In the genomic region with DNA sequence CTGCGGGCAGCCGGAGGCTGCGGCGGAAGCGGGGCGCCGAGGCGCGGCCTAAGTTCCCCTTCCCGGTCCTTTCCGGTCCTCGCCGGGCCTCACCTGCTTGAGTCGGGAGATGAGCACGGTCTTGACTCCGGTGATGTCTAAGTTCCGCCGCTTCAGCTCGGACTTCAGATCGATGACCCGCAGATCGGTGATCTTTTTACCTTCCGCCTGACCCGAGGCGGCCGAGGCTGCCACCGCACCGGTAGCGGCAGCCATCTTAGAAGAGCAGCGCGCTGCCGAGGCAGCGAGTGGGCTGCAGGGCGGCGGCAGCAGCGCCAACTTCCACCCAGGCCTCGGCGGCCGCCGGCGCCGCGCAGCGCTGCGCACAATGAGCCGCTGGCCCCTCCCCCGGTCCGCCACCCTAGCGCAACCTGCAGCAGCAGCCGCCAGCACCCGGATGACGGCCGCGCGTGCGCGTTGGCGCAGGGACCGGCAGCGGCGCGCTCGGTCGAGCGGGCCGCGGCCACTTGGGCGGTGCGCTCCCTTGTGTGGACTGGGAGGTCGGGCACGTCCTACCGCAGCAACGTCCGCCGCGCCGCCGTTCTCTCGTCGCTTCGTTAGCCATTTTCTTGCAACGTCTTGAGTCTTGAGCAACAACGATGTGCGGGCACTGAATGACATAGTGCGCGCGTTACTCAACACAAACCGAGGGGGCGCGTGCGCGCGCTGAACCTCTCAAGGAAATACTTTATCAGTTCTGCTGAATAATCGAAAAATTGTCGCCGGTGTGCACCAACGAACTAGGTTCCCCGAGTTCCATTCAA, we compare ENCODE assay signal across 8 cellular contexts. TPM values are rescaled to one million over a fixed set of nuclear protein-coding genes. Genes with fewer than 3 reads are reported as not detected.
DNase-seq lines count a peak whose midpoint lies in the region; ATAC-seq and TF ChIP-seq lines count a peak whose summit lies in the region.

A gene (minus strand): TSS at position 369 of the 803 bp plus-strand sequence. CDS start 114 bp downstream, at position 255.

- H3K4me3 ChIP-seq in Jurkat, Clone E6-1 (ENCODE audit: low read length), result peak within 1 kb of the TSS; percentile 97
- H3K4me3 ChIP-seq in PC-3 (ENCODE audit: low read length) (peak within 1 kb of the TSS; percentile 96), epithelial cell of proximal tubule (ENCODE audit: low read depth, low read length) (peak within 1 kb of the TSS; percentile 92), mucosa of stomach (ENCODE audit: low read length) (peak within 1 kb of the TSS; percentile 91)

- peaks cover 17% of the 10 kb centered on the region for H3K4me1 ChIP-seq in PC-3 (ENCODE audit: insufficient read depth, low read length)
- peaks cover 8% of the 10 kb centered on the region for H3K4me1 ChIP-seq in mucosa of stomach (ENCODE audit: control insufficient read depth, insufficient read depth, low read length)

- peaks cover 48% of the 10 kb centered on the region for H3K79me2 ChIP-seq in PC-3 (ENCODE audit: low read length)

- H3K9ac ChIP-seq in PC-3 (ENCODE audit: low read length) (peak within 1 kb of the TSS; percentile 99), mucosa of stomach (ENCODE audit: low read length) (peak within 1 kb of the TSS; percentile 99)

- BruUV-seq in PC-3 (replicated peaks; lab: Mats Ljungman, UMichigan), result no TSS peak

- H3K27me3 ChIP-seq in PC-3 (ENCODE audit: low read length), result no peaks in the 10 kb centered on the region
- H3K27me3 ChIP-seq in mucosa of stomach (ENCODE audit: control insufficient read depth, insufficient read depth, low read length), result no peaks in the 10 kb centered on the region

- H3K36me3 ChIP-seq in PC-3 (ENCODE audit: low read depth, low read length) (peaks cover 8% of the 10 kb centered on the region; the same call in 1 of the 2 replicates), mucosa of stomach (ENCODE audit: control insufficient read depth, insufficient read depth, low read length) (no peaks in the 10 kb centered on the region)

- no peaks in the 10 kb centered on the region for H3F3A ChIP-seq in PC-3 (ENCODE audit: low read length, unreplicated experiment)

- ATAC-seq in GM21619 (IDR thresholded peaks at IDR 0.05; ENCODE audit: unreplicated experiment), result peak; percentile 84
- peak; percentile 91 for ATAC-seq in PC-3

- H3K27ac ChIP-seq in PC-3 (ENCODE audit: low read length), result peak within 1 kb of the TSS; percentile 92

- DNase-seq in DMS53 (lab: John Stamatoyannopoulos, UW) (peak; percentile 95), PC-3 (peak; percentile 90), activated T-cell treated with anti-CD3 and anti-CD28 coated beads for 48 hours (ENCODE audit: low read depth) (peak; percentile 95), epithelial cell of proximal tubule (ENCODE audit: low read depth) (peak; percentile 66)
- DNase-seq in Jurkat, Clone E6-1 (ENCODE audit: low read depth, low spot score), result peak; percentile 91
- DNase-seq in stimulated activated CD8-positive, alpha-beta memory T cell treated with anti-CD3 and anti-CD28 coated beads, Interleukin-4, amount 100 ng/mL, for 48 hours, result peak; percentile 93

- H3K9me3 ChIP-seq in PC-3 (ENCODE audit: low read length), result no peaks in the 10 kb centered on the region
- H3K9me3 ChIP-seq in mucosa of stomach (ENCODE audit: control insufficient read depth, low read length), result no peaks in the 10 kb centered on the region

- H2AFZ ChIP-seq in PC-3 (ENCODE audit: low read length), result peak within 1 kb of the TSS; percentile 90

- peaks cover 20% of the 10 kb centered on the region for H4K20me1 ChIP-seq in PC-3 (ENCODE audit: low read length)

- POLR2A ChIA-PET in PC-3 (lab: Charles Lee; ENCODE audit: unreplicated experiment), result no interaction called here

- intact Hi-C loops in PC-3 (cut with micrococcal nuclease), result loop anchor here (10.0 kb wide), 1 partner anchor 159 kb away; a partner anchor contains a TSS

- H3K9me2 ChIP-seq in PC-3 (replicated peaks; ENCODE audit: low read length), result no peaks in the 10 kb centered on the region

- TF ChIP-seq CTCF in PC-3 (conservative IDR thresholded peaks at IDR 0.05; ENCODE audit: low read depth, low read length) (peak; percentile 22; the same call in 1 of the 2 replicates), epithelial cell of proximal tubule (conservative IDR thresholded peaks at IDR 0.05; ENCODE audit: low read depth, low read length) (peak; percentile 20)

- CTCF ChIA-PET in PC-3 (lab: Charles Lee), result interaction anchor here (0.6 kb wide), 1 partner anchor 581 kb away, joined by 3 read pairs; no protein-coding TSS in a partner anchor

- peak within 1 kb of the TSS; percentile 93 for H3K4me2 ChIP-seq in PC-3 (ENCODE audit: low read length)

RNA-seq across cellular contexts. Expression of the gene that starts here (rescaled TPM):
- 127 TPM for polyA plus RNA-seq in Jurkat, Clone E6-1 (2012; ENCODE audit: insufficient read depth, insufficient read length)
- total RNA-seq in PC-3 (2014; rRNA removed), result 103 and 107 TPM in 2 replicates
- total RNA-seq in epithelial cell of proximal tubule, result 47.9 and 57.4 TPM in 2 replicates

Comparison
In these comparisons a context has a peak if more than half of its experiments do, and no peak if none do; other contexts are left out.
1. Peak in every context shown above with its lines: DNase-seq, ATAC-seq, H3K4me3 ChIP-seq and H3K27ac ChIP-seq.